In genomic region chr11:12757416-12757815, GRCh38 we compare ENCODE assay signal across 2 cellular contexts.
TF ChIP-seq lines count a peak whose summit lies in the region.

No MANE protein-coding gene starts in this region.

TF ChIP-seq in HepG2, 621 proteins besides CTCF, POLR2A, EP300 and RAD21 (continues in another document):
- no peak for TF ChIP-seq MYNN (CRISPR knock-in tag; IDR thresholded peaks at IDR 0.05; ENCODE audit: low read depth)
- no peak for TF ChIP-seq TGIF2 (CRISPR knock-in tag; IDR thresholded peaks at IDR 0.05)
- no peak for TF ChIP-seq GMEB1 (CRISPR knock-in tag; IDR thresholded peaks at IDR 0.05; ENCODE audit: borderline replicate concordance)
- TF ChIP-seq ZNF264 (CRISPR knock-in tag; IDR thresholded peaks at IDR 0.05) = no peak
- TF ChIP-seq MTA3 (CRISPR knock-in tag; IDR thresholded peaks at IDR 0.05) = no peak
- no peak for TF ChIP-seq ZNF552 (CRISPR knock-in tag; IDR thresholded peaks at IDR 0.05; ENCODE audit: borderline replicate concordance)
- TF ChIP-seq TCF7L2 (IDR thresholded peaks at IDR 0.05; ENCODE audit: low read depth, low read length) = no peak
- TF ChIP-seq STAG1 (CRISPR knock-in tag; IDR thresholded peaks at IDR 0.05) = no peak
- no peak for TF ChIP-seq NCOA2 (CRISPR knock-in tag; IDR thresholded peaks at IDR 0.05)
- TF ChIP-seq ARID2 (CRISPR knock-in tag; IDR thresholded peaks at IDR 0.05; ENCODE audit: borderline replicate concordance) = no peak
- TF ChIP-seq, protein P1, sequence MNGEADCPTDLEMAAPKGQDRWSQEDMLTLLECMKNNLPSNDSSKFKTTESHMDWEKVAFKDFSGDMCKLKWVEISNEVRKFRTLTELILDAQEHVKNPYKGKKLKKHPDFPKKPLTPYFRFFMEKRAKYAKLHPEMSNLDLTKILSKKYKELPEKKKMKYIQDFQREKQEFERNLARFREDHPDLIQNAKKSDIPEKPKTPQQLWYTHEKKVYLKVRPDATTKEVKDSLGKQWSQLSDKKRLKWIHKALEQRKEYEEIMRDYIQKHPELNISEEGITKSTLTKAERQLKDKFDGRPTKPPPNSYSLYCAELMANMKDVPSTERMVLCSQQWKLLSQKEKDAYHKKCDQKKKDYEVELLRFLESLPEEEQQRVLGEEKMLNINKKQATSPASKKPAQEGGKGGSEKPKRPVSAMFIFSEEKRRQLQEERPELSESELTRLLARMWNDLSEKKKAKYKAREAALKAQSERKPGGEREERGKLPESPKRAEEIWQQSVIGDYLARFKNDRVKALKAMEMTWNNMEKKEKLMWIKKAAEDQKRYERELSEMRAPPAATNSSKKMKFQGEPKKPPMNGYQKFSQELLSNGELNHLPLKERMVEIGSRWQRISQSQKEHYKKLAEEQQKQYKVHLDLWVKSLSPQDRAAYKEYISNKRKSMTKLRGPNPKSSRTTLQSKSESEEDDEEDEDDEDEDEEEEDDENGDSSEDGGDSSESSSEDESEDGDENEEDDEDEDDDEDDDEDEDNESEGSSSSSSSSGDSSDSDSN (CRISPR knock-in tag; IDR thresholded peaks at IDR 0.05) = no peak
- TF ChIP-seq KLF16 (CRISPR knock-in tag; IDR thresholded peaks at IDR 0.05) = no peak
- no peak for TF ChIP-seq NCOR1 (IDR thresholded peaks at IDR 0.05; ENCODE audit: borderline replicate concordance, low read length)
- TF ChIP-seq KDM4B (CRISPR knock-in tag; IDR thresholded peaks at IDR 0.05) = no peak
- TF ChIP-seq, protein P2, sequence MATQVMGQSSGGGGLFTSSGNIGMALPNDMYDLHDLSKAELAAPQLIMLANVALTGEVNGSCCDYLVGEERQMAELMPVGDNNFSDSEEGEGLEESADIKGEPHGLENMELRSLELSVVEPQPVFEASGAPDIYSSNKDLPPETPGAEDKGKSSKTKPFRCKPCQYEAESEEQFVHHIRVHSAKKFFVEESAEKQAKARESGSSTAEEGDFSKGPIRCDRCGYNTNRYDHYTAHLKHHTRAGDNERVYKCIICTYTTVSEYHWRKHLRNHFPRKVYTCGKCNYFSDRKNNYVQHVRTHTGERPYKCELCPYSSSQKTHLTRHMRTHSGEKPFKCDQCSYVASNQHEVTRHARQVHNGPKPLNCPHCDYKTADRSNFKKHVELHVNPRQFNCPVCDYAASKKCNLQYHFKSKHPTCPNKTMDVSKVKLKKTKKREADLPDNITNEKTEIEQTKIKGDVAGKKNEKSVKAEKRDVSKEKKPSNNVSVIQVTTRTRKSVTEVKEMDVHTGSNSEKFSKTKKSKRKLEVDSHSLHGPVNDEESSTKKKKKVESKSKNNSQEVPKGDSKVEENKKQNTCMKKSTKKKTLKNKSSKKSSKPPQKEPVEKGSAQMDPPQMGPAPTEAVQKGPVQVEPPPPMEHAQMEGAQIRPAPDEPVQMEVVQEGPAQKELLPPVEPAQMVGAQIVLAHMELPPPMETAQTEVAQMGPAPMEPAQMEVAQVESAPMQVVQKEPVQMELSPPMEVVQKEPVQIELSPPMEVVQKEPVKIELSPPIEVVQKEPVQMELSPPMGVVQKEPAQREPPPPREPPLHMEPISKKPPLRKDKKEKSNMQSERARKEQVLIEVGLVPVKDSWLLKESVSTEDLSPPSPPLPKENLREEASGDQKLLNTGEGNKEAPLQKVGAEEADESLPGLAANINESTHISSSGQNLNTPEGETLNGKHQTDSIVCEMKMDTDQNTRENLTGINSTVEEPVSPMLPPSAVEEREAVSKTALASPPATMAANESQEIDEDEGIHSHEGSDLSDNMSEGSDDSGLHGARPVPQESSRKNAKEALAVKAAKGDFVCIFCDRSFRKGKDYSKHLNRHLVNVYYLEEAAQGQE (IDR thresholded peaks at IDR 0.05; ENCODE audit: borderline replicate concordance in 1 of 2, low read depth in 1 of 2, low read length in 2 of 2) = no peak
- TF ChIP-seq MBD4 (IDR thresholded peaks at IDR 0.05; ENCODE audit: borderline replicate concordance, low read length) = no peak
- TF ChIP-seq KDM5A (IDR thresholded peaks at IDR 0.05; ENCODE audit: borderline replicate concordance, low read length) = no peak
- TF ChIP-seq, protein P3, sequence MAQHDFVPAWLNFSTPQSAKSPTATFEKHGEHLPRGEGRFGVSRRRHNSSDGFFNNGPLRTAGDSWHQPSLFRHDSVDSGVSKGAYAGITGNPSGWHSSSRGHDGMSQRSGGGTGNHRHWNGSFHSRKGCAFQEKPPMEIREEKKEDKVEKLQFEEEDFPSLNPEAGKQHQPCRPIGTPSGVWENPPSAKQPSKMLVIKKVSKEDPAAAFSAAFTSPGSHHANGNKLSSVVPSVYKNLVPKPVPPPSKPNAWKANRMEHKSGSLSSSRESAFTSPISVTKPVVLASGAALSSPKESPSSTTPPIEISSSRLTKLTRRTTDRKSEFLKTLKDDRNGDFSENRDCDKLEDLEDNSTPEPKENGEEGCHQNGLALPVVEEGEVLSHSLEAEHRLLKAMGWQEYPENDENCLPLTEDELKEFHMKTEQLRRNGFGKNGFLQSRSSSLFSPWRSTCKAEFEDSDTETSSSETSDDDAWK (CRISPR knock-in tag; IDR thresholded peaks at IDR 0.05) = no peak
- TF ChIP-seq, protein P4, sequence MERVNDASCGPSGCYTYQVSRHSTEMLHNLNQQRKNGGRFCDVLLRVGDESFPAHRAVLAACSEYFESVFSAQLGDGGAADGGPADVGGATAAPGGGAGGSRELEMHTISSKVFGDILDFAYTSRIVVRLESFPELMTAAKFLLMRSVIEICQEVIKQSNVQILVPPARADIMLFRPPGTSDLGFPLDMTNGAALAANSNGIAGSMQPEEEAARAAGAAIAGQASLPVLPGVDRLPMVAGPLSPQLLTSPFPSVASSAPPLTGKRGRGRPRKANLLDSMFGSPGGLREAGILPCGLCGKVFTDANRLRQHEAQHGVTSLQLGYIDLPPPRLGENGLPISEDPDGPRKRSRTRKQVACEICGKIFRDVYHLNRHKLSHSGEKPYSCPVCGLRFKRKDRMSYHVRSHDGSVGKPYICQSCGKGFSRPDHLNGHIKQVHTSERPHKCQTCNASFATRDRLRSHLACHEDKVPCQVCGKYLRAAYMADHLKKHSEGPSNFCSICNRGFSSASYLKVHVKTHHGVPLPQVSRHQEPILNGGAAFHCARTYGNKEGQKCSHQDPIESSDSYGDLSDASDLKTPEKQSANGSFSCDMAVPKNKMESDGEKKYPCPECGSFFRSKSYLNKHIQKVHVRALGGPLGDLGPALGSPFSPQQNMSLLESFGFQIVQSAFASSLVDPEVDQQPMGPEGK (CRISPR knock-in tag; IDR thresholded peaks at IDR 0.05) = no peak

TF ChIP-seq in endothelial cell of umbilical vein, 7 proteins besides CTCF, POLR2A, EP300 and RAD21:
- no peak for TF ChIP-seq MYC (IDR thresholded peaks at IDR 0.05; ENCODE audit: low read depth, low read length)
- no peak for TF ChIP-seq JUN (IDR thresholded peaks at IDR 0.05; ENCODE audit: borderline replicate concordance, insufficient read depth, insufficient read length, low read depth)
- no peak for TF ChIP-seq EZH2 (IDR thresholded peaks at IDR 0.05; ENCODE audit: borderline replicate concordance, low read depth, low read length, severe bottlenecking)
- no peak for TF ChIP-seq POLR2AphosphoS5 (IDR thresholded peaks at IDR 0.05; ENCODE audit: insufficient read depth, low read depth, low read length)
- TF ChIP-seq, protein P5, sequence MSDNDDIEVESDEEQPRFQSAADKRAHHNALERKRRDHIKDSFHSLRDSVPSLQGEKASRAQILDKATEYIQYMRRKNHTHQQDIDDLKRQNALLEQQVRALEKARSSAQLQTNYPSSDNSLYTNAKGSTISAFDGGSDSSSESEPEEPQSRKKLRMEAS (IDR thresholded peaks at IDR 0.05; ENCODE audit: insufficient read depth, insufficient read length) = no peak
- TF ChIP-seq GATA2 (IDR thresholded peaks at IDR 0.05; ENCODE audit: insufficient read depth, insufficient read length, low read depth, low read length) = no peak
- TF ChIP-seq FOS (IDR thresholded peaks at IDR 0.05; ENCODE audit: borderline replicate concordance, insufficient read depth, low read length) = no peak
